In the genomic region with DNA sequence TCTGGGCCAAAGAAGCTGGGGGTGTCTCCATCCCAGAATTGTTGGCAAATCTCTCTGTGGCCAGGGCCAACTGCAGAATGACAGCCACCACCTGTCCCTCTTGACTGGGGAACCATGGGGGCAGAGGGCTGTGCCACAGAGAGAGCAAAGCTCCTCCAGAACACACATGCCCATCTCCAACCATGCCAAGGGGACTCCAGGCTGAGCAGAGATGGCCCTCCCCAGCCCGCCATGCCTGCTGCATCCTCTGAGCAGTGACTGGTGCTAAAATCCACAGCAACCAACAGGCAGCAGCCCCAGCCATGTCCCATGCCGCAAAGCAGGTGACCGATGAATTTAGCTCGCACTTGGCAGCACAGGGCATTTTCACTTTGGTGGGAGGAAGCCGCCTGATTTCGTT, we compare ENCODE assay signal across 1 cellular context.
TF ChIP-seq lines count a peak whose summit lies in the region.

No MANE protein-coding gene starts in this region.

TF ChIP-seq in IMR-90, 13 proteins besides CTCF, POLR2A, EP300 and RAD21 (continued from another document):
- no peak for TF ChIP-seq MAFK (IDR thresholded peaks at IDR 0.05; ENCODE audit: low read depth, low read length)
- TF ChIP-seq, protein P1, sequence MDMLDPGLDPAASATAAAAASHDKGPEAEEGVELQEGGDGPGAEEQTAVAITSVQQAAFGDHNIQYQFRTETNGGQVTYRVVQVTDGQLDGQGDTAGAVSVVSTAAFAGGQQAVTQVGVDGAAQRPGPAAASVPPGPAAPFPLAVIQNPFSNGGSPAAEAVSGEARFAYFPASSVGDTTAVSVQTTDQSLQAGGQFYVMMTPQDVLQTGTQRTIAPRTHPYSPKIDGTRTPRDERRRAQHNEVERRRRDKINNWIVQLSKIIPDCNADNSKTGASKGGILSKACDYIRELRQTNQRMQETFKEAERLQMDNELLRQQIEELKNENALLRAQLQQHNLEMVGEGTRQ (IDR thresholded peaks at IDR 0.05; ENCODE audit: low read depth, low read length): no peak
- no peak for TF ChIP-seq RFX5 (IDR thresholded peaks at IDR 0.05; ENCODE audit: low read depth, low read length)
- TF ChIP-seq MXI1 (IDR thresholded peaks at IDR 0.05; ENCODE audit: borderline replicate concordance, low read depth, low read length): no peak
- TF ChIP-seq, protein P2, sequence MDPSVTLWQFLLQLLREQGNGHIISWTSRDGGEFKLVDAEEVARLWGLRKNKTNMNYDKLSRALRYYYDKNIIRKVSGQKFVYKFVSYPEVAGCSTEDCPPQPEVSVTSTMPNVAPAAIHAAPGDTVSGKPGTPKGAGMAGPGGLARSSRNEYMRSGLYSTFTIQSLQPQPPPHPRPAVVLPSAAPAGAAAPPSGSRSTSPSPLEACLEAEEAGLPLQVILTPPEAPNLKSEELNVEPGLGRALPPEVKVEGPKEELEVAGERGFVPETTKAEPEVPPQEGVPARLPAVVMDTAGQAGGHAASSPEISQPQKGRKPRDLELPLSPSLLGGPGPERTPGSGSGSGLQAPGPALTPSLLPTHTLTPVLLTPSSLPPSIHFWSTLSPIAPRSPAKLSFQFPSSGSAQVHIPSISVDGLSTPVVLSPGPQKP (IDR thresholded peaks at IDR 0.05; ENCODE audit: borderline replicate concordance, low read depth, low read length): no peak
- TF ChIP-seq MAZ (IDR thresholded peaks at IDR 0.05; ENCODE audit: borderline replicate concordance, low read depth, low read length): no peak
- TF ChIP-seq SMC3 (IDR thresholded peaks at IDR 0.05; ENCODE audit: low read depth, low read length): no peak
- no peak for TF ChIP-seq RCOR1 (IDR thresholded peaks at IDR 0.05; ENCODE audit: insufficient replicate concordance, low read length)
- no peak for TF ChIP-seq FOS (IDR thresholded peaks at IDR 0.05; ENCODE audit: low read depth, low read length)
- TF ChIP-seq NFE2L2 (IDR thresholded peaks at IDR 0.05; ENCODE audit: low read depth, low read length): no peak
